ENCODE assay signal across 8 cellular contexts in genomic region chr17:27354491-27355081, GRCh38.
DNase-seq lines count a peak whose midpoint lies in the region; ATAC-seq and TF ChIP-seq lines count a peak whose summit lies in the region.
"Had no signal": no experiment of that assay in that cellular context is flagged by ENCODE, and none has a peak within 500 bp of the region (broad histone marks: within the 10 kb centered on the region; RNA-seq: fewer than 3 reads in every experiment).

No MANE protein-coding gene starts in this region.

- peaks cover 13% of the 10 kb centered on the region for H3K79me2 ChIP-seq in neural progenitor cell (ENCODE audit: low read depth)

- no peaks in the 10 kb centered on the region for H3K27me3 ChIP-seq in neural progenitor cell
- H3K27me3 ChIP-seq in adrenal gland = no peaks in the 10 kb centered on the region
- H3K27me3 ChIP-seq: SJCRH30 had no signal

- H3K9me3 ChIP-seq in neural progenitor cell (ENCODE audit: low read depth) = no peaks in the 10 kb centered on the region
- H3K9me3 ChIP-seq in adrenal gland (replicated peaks in 1 of 3) = no peaks in the 10 kb centered on the region
- H3K9me3 ChIP-seq: SJCRH30 had no signal

- no peak overlapping the region for H3K9ac ChIP-seq in neural progenitor cell

- H3K4me1 ChIP-seq in neural progenitor cell (peaks cover 5% of the 10 kb centered on the region), adrenal gland (replicated peaks in 1 of 2) (peaks cover 0 to 16% of the 10 kb centered on the region in 2 donors)

- intact Hi-C loops in adrenal gland (cut with DNase I) = loop anchor here (5.0 to 10.0 kb wide), 4 partner anchors 80 to 250 kb away; partner anchors contain the start of gene KSR1 (in 1 of the 2)

- H3K4me3 Mint-ChIP-seq in neural progenitor cell = peak overlapping the region; percentile 81

- no peaks in the 10 kb centered on the region for H3K9me3 Mint-ChIP-seq in neural progenitor cell

- peaks cover 8% of the 10 kb centered on the region for H3K36me3 Mint-ChIP-seq in neural progenitor cell

- DNase-seq in NAMALWA (ENCODE audit: low spot score) (peak; percentile 54), cerebellum (ENCODE audit: low spot score) (peak; percentile 43), neural progenitor cell (ENCODE audit: low spot score) (no peak), NCI-H345 (lab: John Stamatoyannopoulos, UW) (no peak), adrenal gland (no peak)

- no peak overlapping the region for H3K4me3 ChIP-seq in neural progenitor cell
- peak overlapping the region in 1 of 4 donors; percentile 57 for H3K4me3 ChIP-seq in adrenal gland

- TF ChIP-seq POLR2A in adrenal gland (IDR thresholded peaks at IDR 0.05) = no peak

- peak overlapping the region; percentile 77 for H3K4me2 ChIP-seq in neural progenitor cell

- H3K27ac ChIP-seq in neural progenitor cell (no peak overlapping the region), adrenal gland (peak overlapping the region in 1 of 5 donors; percentile 92)
- H3K27ac ChIP-seq: SJCRH30 had no signal

- no peaks in the 10 kb centered on the region for H3K36me3 ChIP-seq in neural progenitor cell
- no peaks in the 10 kb centered on the region for H3K36me3 ChIP-seq in adrenal gland (replicated peaks in 1 of 2)
- H3K36me3 ChIP-seq: SJCRH30 had no signal

- no peaks in the 10 kb centered on the region for H4K20me1 ChIP-seq in neural progenitor cell (ENCODE audit: low read depth)

- H3F3A ChIP-seq in neural progenitor cell (ENCODE audit: low read depth) = peaks cover 25% of the 10 kb centered on the region

- 51 to 98% (median 66%) methylated on average over 5 to 8 of the region's 8 CpGs for WGBS in adrenal gland, 4 donors

- H3K27ac Mint-ChIP-seq in neural progenitor cell = no peak overlapping the region

- TF ChIP-seq CTCF in GM12873 (IDR thresholded peaks at IDR 0.05; ENCODE audit: insufficient read depth, low read depth, low read length, missing control alignments) (peak; percentile 31), neural progenitor cell (IDR thresholded peaks at IDR 0.05) (no peak), adrenal gland (IDR thresholded peaks at IDR 0.05) (no peak)

- H3K27me3 Mint-ChIP-seq in neural progenitor cell (ENCODE audit: insufficient read depth, low read depth) = peaks cover 8% of the 10 kb centered on the region

- H2AFZ ChIP-seq in neural progenitor cell (replicated peaks) = peak overlapping the region; percentile 98

- peaks cover 11% of the 10 kb centered on the region for H3K4me1 Mint-ChIP-seq in neural progenitor cell

- ATAC-seq in HG03097 (IDR thresholded peaks at IDR 0.05; ENCODE audit: low FRiP score, unreplicated experiment) = no peak

Comparison
In these comparisons a context has a peak if more than half of its experiments do, and no peak if none do; other contexts are left out.
1. DNase-seq: peak in NAMALWA (single experiment) and cerebellum (single experiment); none in neural progenitor cell (single experiment), NCI-H345 (single experiment) and adrenal gland (0 of 7).